4 cellular contexts compared by ENCODE assay signal in genomic region chr1:211243639-211244038, GRCh38. TPM values are rescaled to one million over a fixed set of nuclear protein-coding genes. Genes with fewer than 3 reads are reported as not detected.
DNase-seq lines count a peak whose midpoint lies in the region; ATAC-seq, FAIRE-seq and TF ChIP-seq lines count a peak whose summit lies in the region.
"Not testable (repeated sequence)": the region's sequence is repeated elsewhere in the genome, so short reads cannot be mapped to it uniquely, and the experiment has no call there.

No MANE protein-coding gene starts in this region.

- not testable (repeated sequence) for H3K9me3 ChIP-seq in A549; HEK293 (ENCODE audit: control insufficient read depth, insufficient read depth, low read depth, low read length); esophagus muscularis mucosa

- not testable (repeated sequence) for TF ChIP-seq CTCF in A549 (IDR thresholded peaks at IDR 0.05); HEK293 (tag by site-specific recombination; IDR thresholded peaks at IDR 0.05); esophagus muscularis mucosa (IDR thresholded peaks at IDR 0.05)

- ATAC-seq in A549, result not testable (repeated sequence)

- not testable (repeated sequence) for H3K36me3 ChIP-seq in HEK293 (ENCODE audit: control insufficient read depth in 2 of 2, insufficient read depth in 1 of 2, low read length in 2 of 2); esophagus muscularis mucosa

- FAIRE-seq in A549 (lab: Jason Lieb, UNC), result not testable (repeated sequence)
- FAIRE-seq in islet of Langerhans (lab: Jason Lieb, UNC), result peak; percentile 45

- CTCF ChIA-PET in A549 (lab: Yijun Ruan, JAX) (interaction anchor here (0.8 to 1.8 kb wide), 4 partner anchors 9 to 837 kb away, joined by 3 to 6 read pairs (median 4); no protein-coding TSS in a partner anchor), HEK293 (lab: Yijun Ruan, JAX) (interaction anchor here (2.2 kb wide), 1 partner anchor 15 kb away, joined by 7 read pairs; no protein-coding TSS in a partner anchor)

- H3K4me2 ChIP-seq in A549, result not testable (repeated sequence)

- intact Hi-C loops in esophagus muscularis mucosa (cut with DNase I), result not testable (repeated sequence)

- not testable (repeated sequence) for H3K4me3 ChIP-seq in A549; HEK293 (ENCODE audit: low read depth, low read length); esophagus muscularis mucosa

- TF ChIP-seq EP300 in A549 (IDR thresholded peaks at IDR 0.05); esophagus muscularis mucosa (IDR thresholded peaks at IDR 0.05): not testable (repeated sequence)

- POLR2A ChIA-PET in A549 (lab: Yijun Ruan, JAX) (interaction anchor here (0.5 kb wide), 1 partner anchor 139 kb away, joined by 4 read pairs; no protein-coding TSS in a partner anchor), HEK293 (lab: Yijun Ruan, JAX) (interaction anchor here (1.1 kb wide), 1 partner anchor 14 kb away, joined by 3 read pairs; no protein-coding TSS in a partner anchor)

- TF ChIP-seq RAD21 in A549 (conservative IDR thresholded peaks at IDR 0.05 in 1 of 2, IDR thresholded peaks at IDR 0.05 in 1 of 2), result not testable (repeated sequence)

- not testable (repeated sequence) for H3K27me3 ChIP-seq in esophagus muscularis mucosa

- WGBS in A549 (ENCODE audit: missing lambda C conversion rate), result 78% methylated on average over 5 of the region's 5 CpGs
- 94% methylated on average over 5 of the region's 5 CpGs for WGBS in esophagus muscularis mucosa

- not testable (repeated sequence) for H3K4me1 ChIP-seq in A549; HEK293 (ENCODE audit: control insufficient read depth, insufficient read depth, low read length); esophagus muscularis mucosa

- DNase-seq in A549 (ENCODE audit: low read depth in 1 of 2, low spot score in 1 of 2), result not testable (repeated sequence)
- peak; percentile 19 for DNase-seq in esophagus muscularis mucosa (ENCODE audit: extremely low spot score)

- H3K27ac ChIP-seq in A549; HEK293 (ENCODE audit: extremely low read depth, low read depth, low read length); esophagus muscularis mucosa (replicated peaks in 1 of 4): not testable (repeated sequence)

- TF ChIP-seq POLR2A in A549 (IDR thresholded peaks at IDR 0.05; ENCODE audit: low read length); esophagus muscularis mucosa (IDR thresholded peaks at IDR 0.05; ENCODE audit: low read depth): not testable (repeated sequence)

TF ChIP-seq in A549, 52 proteins besides CTCF, POLR2A, EP300 and RAD21:
- TF ChIP-seq ZC3H11A (IDR thresholded peaks at IDR 0.05), result peak; percentile 97

TF ChIP-seq in HEK293, 187 proteins besides CTCF, POLR2A, EP300 and RAD21 (continues in another document):
- TF ChIP-seq ZNF138 (tag by site-specific recombination; IDR thresholded peaks at IDR 0.05; ENCODE audit: borderline replicate concordance) (0 out of 2 replicates have a peak, but pooled peaks have one; percentile 60), ZNF121 (tag by site-specific recombination; IDR thresholded peaks at IDR 0.05) (0 out of 2 replicates have a peak, but pooled peaks have one; percentile 46), ZNF529 (tag by site-specific recombination; IDR thresholded peaks at IDR 0.05; ENCODE audit: insufficient replicate concordance) (peak; percentile 76), ZNF518A (tag by site-specific recombination; conservative IDR thresholded peaks at IDR 0.05; ENCODE audit: low read depth) (peak; percentile 94), ZNF426 (tag by site-specific recombination; IDR thresholded peaks at IDR 0.05) (peak; percentile 93), ZNF639 (tag by site-specific recombination; IDR thresholded peaks at IDR 0.05) (0 out of 2 replicates have a peak, but pooled peaks have one; percentile 30), ZNF560 (tag by site-specific recombination; IDR thresholded peaks at IDR 0.05; ENCODE audit: borderline replicate concordance) (peak; percentile 90), ZNF202 (tag by site-specific recombination; IDR thresholded peaks at IDR 0.05; ENCODE audit: borderline replicate concordance) (0 out of 2 replicates have a peak, but pooled peaks have one; percentile 87), REST (tag by site-specific recombination; IDR thresholded peaks at IDR 0.05) (peak; percentile 74; the same call in 1 of the 2 replicates), ZNF514 (tag by site-specific recombination; IDR thresholded peaks at IDR 0.05) (0 out of 2 replicates have a peak, but pooled peaks have one; percentile 17)

RNA-seq across cellular contexts. Expression of gene RCOR3, which starts 15.5 kb away (rescaled TPM):
- 33.7 and 40.7 TPM in 2 replicates for polyA plus RNA-seq in A549 (2011; rRNA removed)
- polyA plus RNA-seq in A549 (2012; cell fraction: cytosol; rRNA removed), result 11.7 and 11.8 TPM in 2 replicates
- 29.3 and 29.5 TPM in 2 replicates for polyA plus RNA-seq in A549 (2012; cell fraction: nucleus; rRNA removed)
- polyA plus RNA-seq in A549 (2017; fragmentation: RNase III; extraction: RNeasy Plus Mini Kit Qiagen cat#74134 plus additional on column Dnase treatment), result 16.1 to 19.0 TPM (median 16.3 TPM) in 3 replicates
- polyA minus RNA-seq in A549 (2011; rRNA and poly(A)+ RNA removed), result 35.1 and 42.3 TPM in 2 replicates
- 10 to 100 TPM; 21.7 to 38.0 (median 37.7) TPM for total RNA-seq in esophagus muscularis mucosa
